Comparison of ENCODE assay signal across 8 cellular contexts in the genomic region with DNA sequence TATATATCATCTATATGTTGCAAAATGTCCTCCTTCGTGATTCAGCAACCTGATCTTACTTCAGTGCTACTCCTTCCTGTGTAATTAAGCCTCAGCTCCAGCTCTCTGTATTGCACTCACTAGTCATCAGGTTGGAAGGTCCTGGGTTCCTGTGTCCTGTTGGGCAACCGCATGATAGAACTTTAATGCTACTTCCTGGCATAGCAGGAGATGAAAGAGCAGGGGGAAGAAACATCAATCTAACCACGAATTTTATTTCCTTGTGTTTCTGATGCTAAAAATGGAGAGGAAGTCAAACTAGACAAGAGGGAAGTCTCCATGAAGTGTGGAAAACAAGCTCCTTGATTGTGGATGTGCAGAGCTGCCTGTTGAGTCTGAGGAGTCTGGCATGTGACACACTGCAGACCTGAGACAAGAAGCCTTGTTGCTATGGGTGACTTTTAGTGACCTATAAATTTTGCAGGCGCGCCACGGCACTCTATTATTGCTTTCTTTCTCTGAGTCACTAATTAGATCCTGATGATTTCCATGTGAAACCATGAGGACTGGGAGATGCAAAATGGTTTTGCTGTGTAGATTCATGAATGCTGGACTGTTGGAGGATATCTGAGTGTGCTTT. TPM values are rescaled to one million over a fixed set of nuclear protein-coding genes. Genes with fewer than 3 reads are reported as not detected.
DNase-seq lines count a peak whose midpoint lies in the region; TF ChIP-seq lines count a peak whose summit lies in the region.

No MANE protein-coding gene starts in this region.

- peak overlapping the region in 25 of 59 donors; percentile 4 to 63 (median 34) for H3K27ac ChIP-seq in dorsolateral prefrontal cortex

- intact Hi-C loops in dorsolateral prefrontal cortex (cut with DNase I), result no loop called here

- TF ChIP-seq CTCF in GM10266 (IDR thresholded peaks at IDR 0.05; ENCODE audit: control insufficient read depth, insufficient read depth, low read depth, missing control alignments) (no peak), dorsolateral prefrontal cortex (IDR thresholded peaks at IDR 0.05 in 54 of 56, conservative IDR thresholded peaks at IDR 0.05 in 2 of 56; ENCODE audit: low read depth in 1 of 56, partially characterized antibody in 56 of 56) (no peak)

- DNase-seq in NCI-H2227 treated with DMSO at 0.1 percent for 48 hours (lab: John Stamatoyannopoulos, UW) (peak; percentile 4), NCI-H2227 (lab: John Stamatoyannopoulos, UW; ENCODE audit: unreplicated experiment) (no peak), SW 1271 (lab: John Stamatoyannopoulos, UW) (peak; percentile 59 to 79), fibroblast of gingiva (ENCODE audit: low read depth) (peak; percentile 92), skeletal muscle cell (ENCODE audit: low read depth) (peak; percentile 93), GM10266 (ENCODE audit: extremely low spot score) (no peak), dorsolateral prefrontal cortex (no peak), HuH-7.5 (ENCODE audit: low spot score) (no peak)

- no peaks in the 10 kb centered on the region for H3K27me3 ChIP-seq in dorsolateral prefrontal cortex

- H3K4me3 ChIP-seq in skeletal muscle cell (ENCODE audit: low read depth, low read length) (no peak overlapping the region), dorsolateral prefrontal cortex (peak overlapping the region in 1 of 59 donors; percentile 15)

RNA-seq across cellular contexts. Expression of a gene that starts 25.6 kb away (rescaled TPM):
- total RNA-seq in dorsolateral prefrontal cortex, result 1 to 10 TPM in 114 of 120 experiments, under 1 TPM in 6; 0.21 to 9.6 (median 2.9) TPM

RNA-seq across cellular contexts. Expression of a gene that starts 27.4 kb away (rescaled TPM):
- total RNA-seq in dorsolateral prefrontal cortex, result 100 to 1,000 TPM in 6 of 120 experiments, 10 to 100 TPM in 114; 52.4 to 107 (median 80.4) TPM

RNA-seq across cellular contexts. Expression of a gene that starts 37.0 kb away (rescaled TPM):
- 1 to 10 TPM in 84 of 120 experiments, under 1 TPM in 36; 0.30 to 2.7 (median 1.2) TPM for total RNA-seq in dorsolateral prefrontal cortex

Comparison
In these comparisons a context has a peak if more than half of its experiments do, and no peak if none do; other contexts are left out.
1. DNase-seq: peak in NCI-H2227 treated with DMSO at 0.1 percent for 48 hours (single experiment), SW 1271 (2 of 2), fibroblast of gingiva (single experiment) and skeletal muscle cell (single experiment); none in NCI-H2227 (single experiment), GM10266 (single experiment), dorsolateral prefrontal cortex (0 of 10) and HuH-7.5 (single experiment).